In the genomic region with DNA sequence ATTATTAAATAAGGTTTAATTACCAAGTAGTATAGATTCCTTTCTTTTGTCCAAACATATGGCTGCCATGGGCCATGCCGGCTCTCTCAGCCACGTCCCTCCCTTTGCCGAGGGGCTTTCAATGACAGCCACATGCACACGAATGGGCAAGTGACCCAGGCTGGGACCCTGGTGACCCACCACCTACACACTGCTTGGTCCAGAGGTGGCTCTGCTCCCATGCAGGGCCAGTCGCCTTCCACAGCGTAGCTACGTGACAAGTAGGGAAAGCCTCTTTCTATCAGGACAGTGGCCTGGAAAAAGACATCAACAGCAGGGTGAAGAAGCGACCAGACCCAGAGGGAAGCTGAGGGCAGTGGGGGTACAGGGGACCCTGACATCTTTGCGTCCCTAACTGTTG, we compare ENCODE assay signal across 27 cellular contexts.
"Had no signal": no experiment of that assay in that cellular context is flagged by ENCODE, and none has a peak within 500 bp of the region (broad histone marks: within the 10 kb centered on the region; RNA-seq: fewer than 3 reads in every experiment).

No MANE protein-coding gene starts in this region.

- H3K9me3 Mint-ChIP-seq: stimulated activated effector memory CD8-positive, alpha-beta T cell treated with anti-CD3 and anti-CD28 coated beads, Interleukin-12 subunit alpha, Interleukin-12 subunit beta, amount 100 ng/mL, for 72 hours; stimulated activated memory B cell treated with anti-CD40 and anti-IgM and Interleukin-4, amounts not matched to agents 10 μg/mL and 1 μg/mL and 100 μg/mL, for 72 hours; stimulated activated naive B cell treated with anti-CD40 and anti-IgM and Interleukin-4, amounts not matched to agents 10 μg/mL and 1 μg/mL and 100 μg/mL, for 72 hours; stimulated activated naive CD8-positive, alpha-beta T cell treated with anti-CD3 and anti-CD28 coated beads, Interleukin-15, amount 100 ng/mL, for 72 hours; stimulated activated naive CD8-positive, alpha-beta T cell treated with anti-CD3 and anti-CD28 coated beads, Interleukin-15, Interleukin-2, amounts not matched to agents 100 ng/mL and 50 ng/mL, for 24 hours; type B pancreatic cell had no signal

- H3K36me3 ChIP-seq: stomach, suprapubic skin, thoracic aorta, thyroid gland, tibial artery, tibial nerve, transverse colon, upper lobe of left lung, upper lobe of right lung, uterus, vagina had no signal

- DNase-seq: stimulated activated CD4-positive, alpha-beta T cell treated with anti-CD3 and anti-CD28 coated beads, Interleukin-2, amount 100 ng/mL, for 48 hours; stimulated activated CD4-positive, alpha-beta T cell treated with anti-CD3 and anti-CD28 coated beads, Interleukin-4, amount 100 ng/mL, for 1 hour; stimulated activated CD4-positive, alpha-beta T cell treated with anti-CD3 and anti-CD28 coated beads, Interleukin-4, amount 100 ng/mL, for 24 hours; stimulated activated CD4-positive, alpha-beta T cell treated with anti-CD3 and anti-CD28 coated beads, Interleukin-4, amount 100 ng/mL, for 4 hours; stimulated activated CD8-positive, alpha-beta memory T cell treated with anti-CD3 and anti-CD28 coated beads, Interleukin-4, amount 100 ng/mL, for 48 hours; stimulated activated naive B cell treated with anti-CD40 and anti-IgM and Interleukin-4, amounts not matched to agents 10 μg/mL and 1 μg/mL and 100 μg/mL, for 72 hours; stimulated activated naive CD4-positive, alpha-beta T cell; stimulated activated naive CD4-positive, alpha-beta T cell treated with Interleukin-2 at 50 U/mL for 16 hours; stimulated activated naive CD8-positive, alpha-beta T cell treated with anti-CD3 and anti-CD28 coated beads, Interleukin-15, amount 100 ng/mL, for 72 hours; stimulated activated naive CD8-positive, alpha-beta T cell treated with anti-CD3 and anti-CD28 coated beads, Interleukin-15, Interleukin-2, amounts not matched to agents 100 U/mL and 50 U/mL, for 24 hours; stomach; testis; thyroid gland; tibial artery; transverse colon; trophoblast cell; upper lobe of left lung; upper lobe of right lung; uterus had no signal

- H3K4me1 ChIP-seq: stomach, suprapubic skin, testis, tibial artery, tibial nerve, transverse colon, upper lobe of left lung, upper lobe of right lung, uterus, vagina had no signal

- H3K9me3 ChIP-seq: stomach, suprapubic skin, testis, thoracic aorta, thyroid gland, tibial artery, tibial nerve, transverse colon, upper lobe of left lung, upper lobe of right lung, uterus, vagina had no signal

- ATAC-seq: stimulated activated memory B cell treated with anti-CD40 and anti-IgM and Interleukin-4, amounts not matched to agents 10 μg/mL and 1 μg/mL and 100 μg/mL, for 72 hours; stimulated activated naive B cell treated with anti-CD40 and anti-IgM and Interleukin-4, amounts not matched to agents 10 μg/mL and 1 μg/mL and 100 μg/mL, for 72 hours; stimulated activated naive CD8-positive, alpha-beta T cell treated with anti-CD3 and anti-CD28 coated beads, Interleukin-15, amount 100 ng/mL, for 72 hours; stimulated activated naive CD8-positive, alpha-beta T cell treated with anti-CD3 and anti-CD28 coated beads, Interleukin-15, Interleukin-2, amounts not matched to agents 100 U/mL and 50 U/mL, for 24 hours had no signal

- H3K4me3 ChIP-seq: stomach, suprapubic skin, testis, thoracic aorta, thyroid gland, tibial artery, tibial nerve, transverse colon, upper lobe of left lung, upper lobe of right lung, uterus, vagina had no signal

- H3K27ac ChIP-seq: stomach, suprapubic skin, testis, thoracic aorta, tibial artery, tibial nerve, transverse colon, upper lobe of left lung, upper lobe of right lung, uterus, vagina had no signal

- H3K36me3 Mint-ChIP-seq: stimulated activated effector memory CD8-positive, alpha-beta T cell treated with anti-CD3 and anti-CD28 coated beads, Interleukin-12 subunit alpha, Interleukin-12 subunit beta, amount 100 ng/mL, for 72 hours; stimulated activated memory B cell treated with anti-CD40 and anti-IgM and Interleukin-4, amounts not matched to agents 10 μg/mL and 1 μg/mL and 100 μg/mL, for 72 hours; stimulated activated naive B cell treated with anti-CD40 and anti-IgM and Interleukin-4, amounts not matched to agents 10 μg/mL and 1 μg/mL and 100 μg/mL, for 72 hours; type B pancreatic cell had no signal

- H3K27me3 ChIP-seq: suprapubic skin, testis, thyroid gland, tibial nerve, transverse colon, upper lobe of left lung, upper lobe of right lung, uterus, vagina had no signal

- H3K27me3 Mint-ChIP-seq: stimulated activated memory B cell treated with anti-CD40 and anti-IgM and Interleukin-4, amounts not matched to agents 10 μg/mL and 1 μg/mL and 100 μg/mL, for 72 hours; stimulated activated naive CD8-positive, alpha-beta T cell treated with anti-CD3 and anti-CD28 coated beads, Interleukin-15, amount 100 ng/mL, for 72 hours; stimulated activated naive CD8-positive, alpha-beta T cell treated with anti-CD3 and anti-CD28 coated beads, Interleukin-15, Interleukin-2, amounts not matched to agents 100 ng/mL and 50 ng/mL, for 24 hours had no signal

- H3K27ac Mint-ChIP-seq: stimulated activated effector memory CD8-positive, alpha-beta T cell treated with anti-CD3 and anti-CD28 coated beads, Interleukin-12 subunit alpha, Interleukin-12 subunit beta, amount 100 ng/mL, for 72 hours; stimulated activated memory B cell treated with anti-CD40 and anti-IgM and Interleukin-4, amounts not matched to agents 10 μg/mL and 1 μg/mL and 100 μg/mL, for 72 hours; stimulated activated naive B cell treated with anti-CD40 and anti-IgM and Interleukin-4, amounts not matched to agents 10 μg/mL and 1 μg/mL and 100 μg/mL, for 72 hours; stimulated activated naive CD8-positive, alpha-beta T cell treated with anti-CD3 and anti-CD28 coated beads, Interleukin-15, Interleukin-2, amounts not matched to agents 100 ng/mL and 50 ng/mL, for 24 hours; type B pancreatic cell had no signal

- H3K4me1 Mint-ChIP-seq: stimulated activated memory B cell treated with anti-CD40 and anti-IgM and Interleukin-4, amounts not matched to agents 10 μg/mL and 1 μg/mL and 100 μg/mL, for 72 hours; stimulated activated naive B cell treated with anti-CD40 and anti-IgM and Interleukin-4, amounts not matched to agents 10 μg/mL and 1 μg/mL and 100 μg/mL, for 72 hours had no signal

- H3K4me3 Mint-ChIP-seq: stimulated activated effector memory CD8-positive, alpha-beta T cell treated with anti-CD3 and anti-CD28 coated beads, Interleukin-12 subunit alpha, Interleukin-12 subunit beta, amount 100 ng/mL, for 72 hours; stimulated activated memory B cell treated with anti-CD40 and anti-IgM and Interleukin-4, amounts not matched to agents 10 μg/mL and 1 μg/mL and 100 μg/mL, for 72 hours; stimulated activated naive B cell treated with anti-CD40 and anti-IgM and Interleukin-4, amounts not matched to agents 10 μg/mL and 1 μg/mL and 100 μg/mL, for 72 hours; stimulated activated naive CD8-positive, alpha-beta T cell treated with anti-CD3 and anti-CD28 coated beads, Interleukin-15, amount 100 ng/mL, for 72 hours; stimulated activated naive CD8-positive, alpha-beta T cell treated with anti-CD3 and anti-CD28 coated beads, Interleukin-15, Interleukin-2, amounts not matched to agents 100 ng/mL and 50 ng/mL, for 24 hours; type B pancreatic cell had no signal
